ENCODE assay signal across 29 cellular contexts in the genomic region with DNA sequence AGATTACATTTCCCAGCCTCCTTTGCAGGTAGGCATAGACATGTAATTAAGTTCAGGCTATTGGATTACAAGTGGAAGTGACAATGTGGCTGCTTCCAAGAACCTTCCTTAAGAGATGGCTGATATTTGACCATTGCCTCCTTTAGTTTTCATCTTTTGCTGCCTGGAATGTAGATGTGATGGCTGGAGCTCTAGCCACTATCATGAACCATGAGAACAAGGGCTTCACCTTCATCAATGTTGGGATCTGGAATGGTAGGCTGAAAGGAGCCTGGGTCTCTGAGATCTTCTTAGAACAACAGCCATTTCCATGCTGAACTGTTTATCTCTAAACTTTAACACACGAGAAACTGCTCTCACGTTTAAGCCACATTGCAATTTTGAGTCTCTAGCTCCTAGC.
"Had no signal": no experiment of that assay in that cellular context is flagged by ENCODE, and none has a peak within 500 bp of the region (broad histone marks: within the 10 kb centered on the region; RNA-seq: fewer than 3 reads in every experiment).

No MANE protein-coding gene starts in this region.

- H3K4me1 ChIP-seq: left ventricle myocardium inferior, pancreas, prostate gland, stomach, testis, thyroid gland, transverse colon, upper lobe of left lung, vagina had no signal

- H3K27ac ChIP-seq: left ventricle myocardium inferior, pancreas, prostate gland, skin epidermis, stomach, testis, thyroid gland, transverse colon, upper lobe of left lung, vagina had no signal

- DNase-seq: islet precursor cell; left ventricle myocardium inferior; midbrain; mucosa of descending colon; naive thymus-derived CD4-positive, alpha-beta T cell; nucleus accumbens; pancreas; posterior cingulate gyrus; retina; right cardiac atrium; stimulated activated CD4-positive, alpha-beta T cell treated with anti-CD3 and anti-CD28 coated beads, Interleukin-12 subunit alpha, Interleukin-12 subunit beta, amount 100 ng/mL, for 4 hours; stimulated activated CD4-positive, alpha-beta T cell treated with anti-CD3 and anti-CD28 coated beads, Interleukin-15, amount 100 ng/mL, for 24 hours; stimulated activated CD4-positive, alpha-beta T cell treated with anti-CD3 and anti-CD28 coated beads, Interleukin-2, amount 100 ng/mL, for 24 hours; stimulated activated CD4-positive, alpha-beta T cell treated with anti-CD3 and anti-CD28 coated beads, Interleukin-4, amount 100 ng/mL, for 1 hour; stimulated activated naive B cell treated with anti-CD40 and anti-IgM and Interleukin-4, amounts not matched to agents 10 μg/mL and 1 μg/mL and 100 μg/mL, for 72 hours; stimulated activated naive CD8-positive, alpha-beta T cell treated with anti-CD3 and anti-CD28 coated beads, Interleukin-15, Interleukin-2, amounts not matched to agents 100 U/mL and 50 U/mL, for 24 hours; stomach; testis; thyroid gland; transverse colon; upper lobe of left lung had no signal

- ATAC-seq: mucosa of descending colon; naive thymus-derived CD4-positive, alpha-beta T cell; pancreas; right cardiac atrium; sciatic nerve; stimulated activated naive CD8-positive, alpha-beta T cell treated with anti-CD3 and anti-CD28 coated beads, Interleukin-15, Interleukin-2, amounts not matched to agents 100 U/mL and 50 U/mL, for 24 hours had no signal

- FAIRE-seq: pancreas had no signal

- H3K36me3 ChIP-seq: left ventricle myocardium inferior, pancreas, prostate gland, stomach, thyroid gland, transverse colon, upper lobe of left lung, vagina had no signal

- H3K4me1 Mint-ChIP-seq: memory B cell, nephron had no signal

- H3K36me3 Mint-ChIP-seq: memory B cell; naive thymus-derived CD4-positive, alpha-beta T cell had no signal

- H3K4me3 Mint-ChIP-seq: memory B cell; naive thymus-derived CD4-positive, alpha-beta T cell; nephron; neural crest cell; stimulated activated naive B cell treated with anti-CD40 and anti-IgM and Interleukin-4, amounts not matched to agents 10 μg/mL and 1 μg/mL and 100 μg/mL, for 72 hours had no signal

- H3K27ac Mint-ChIP-seq: memory B cell; nephron; stimulated activated naive B cell treated with anti-CD40 and anti-IgM and Interleukin-4, amounts not matched to agents 10 μg/mL and 1 μg/mL and 100 μg/mL, for 72 hours had no signal

- H3K27me3 Mint-ChIP-seq: memory B cell; naive thymus-derived CD4-positive, alpha-beta T cell had no signal

- H3K4me3 ChIP-seq: left ventricle myocardium inferior, lung, mucosa of descending colon, pancreas, prostate gland, skin epidermis, stomach, testis, thyroid gland, transverse colon, upper lobe of left lung, vagina had no signal

- H3K27me3 ChIP-seq: stomach, testis, thyroid gland, transverse colon, upper lobe of left lung, vagina had no signal

- H3K9me3 ChIP-seq: left ventricle myocardium inferior, mucosa of descending colon, pancreas, prostate gland, testis, thyroid gland, transverse colon, vagina had no signal
